Comparison of ENCODE assay signal across 8 cellular contexts in the genomic region with DNA sequence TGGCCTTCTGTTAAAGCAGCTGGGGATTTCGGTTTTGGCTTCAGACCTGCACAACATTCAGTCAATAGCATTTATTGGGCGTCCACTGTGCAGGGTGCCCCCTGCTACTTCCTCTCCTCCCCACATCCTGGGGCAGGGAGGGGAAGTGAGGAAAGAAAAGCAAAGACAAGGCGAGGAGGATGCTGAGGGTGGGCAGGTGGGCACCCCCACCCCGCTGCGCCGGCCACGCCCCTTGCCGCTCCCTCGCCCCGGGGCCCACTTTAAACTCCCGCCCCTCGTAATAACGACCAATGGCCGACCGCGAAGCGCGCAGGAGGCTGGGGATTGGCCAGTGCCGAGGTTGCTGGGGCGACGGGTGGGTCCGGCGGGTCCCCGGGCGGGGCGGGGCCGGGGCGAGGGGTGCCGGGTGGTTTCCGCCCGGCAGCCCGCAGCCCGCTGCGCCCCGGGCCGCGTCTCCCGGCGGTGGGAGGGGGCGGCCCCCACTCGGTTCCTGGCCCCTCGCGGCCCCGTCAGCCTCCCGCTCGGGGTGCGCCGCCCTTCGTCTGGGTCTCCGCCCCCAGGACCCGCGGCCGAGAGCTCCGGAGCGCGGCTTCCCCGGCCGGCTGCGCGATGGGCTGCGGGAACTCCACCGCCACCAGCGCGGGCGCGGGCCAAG. TPM values are rescaled to one million over a fixed set of nuclear protein-coding genes. Genes with fewer than 3 reads are reported as not detected.
A peak's percentile ranks its signal among the peaks of the same experiment; 100 is the strongest.
DNase-seq lines count a peak whose midpoint lies in the region; ATAC-seq, FAIRE-seq and TF ChIP-seq lines count a peak whose summit lies in the region.

C12orf75 (plus strand) TSS at position 409 of the 655 bp plus-strand sequence; CDS start at position 610, 201 bp downstream.

- peaks cover 30% of the 10 kb centered on the region for H3K36me3 Mint-ChIP-seq in activated CD4-positive, alpha-beta T cell treated with anti-CD3 and anti-CD28 coated beads, Interleukin-2, amount 10 ng/mL, durations not matched to agents 7 days and 5 days (ENCODE audit: low read depth)
- no peaks in the 10 kb centered on the region for H3K36me3 Mint-ChIP-seq in dendritic cell treated with granulocyte-macrophage colony-stimulating factor and Interleukin-4, amounts not matched to agents 40 ng/mL and 50 ng/mL, for 4 days (ENCODE audit: low read depth)

- H3K27me3 ChIP-seq in BLaER1 treated with 17β-estradiol and CSF1 and Interleukin-3, amounts not matched to agents 10 nM and 100 nM: no peaks in the 10 kb centered on the region
- no peaks in the 10 kb centered on the region for H3K27me3 ChIP-seq in HepG2 (ENCODE audit: control insufficient read depth in 1 of 2, insufficient read depth in 2 of 2, low read length in 2 of 2)

- CTCF ChIA-PET in activated CD4-positive, alpha-beta T cell treated with anti-CD3 and anti-CD28 coated beads, Interleukin-2, amount 10 ng/mL, durations not matched to agents 7 days and 5 days (lab: Charles Lee): interaction anchor here (1.1 to 1.7 kb wide), 3 partner anchors 20 to 95 kb away, joined by 3 to 5 read pairs (median 4); partner anchors contain the start of gene APPL2
- CTCF ChIA-PET in HepG2 (lab: Yijun Ruan, JAX; ENCODE audit: low intra/inter-chr PET ratio, low total read pairs): no interaction called here

- peak within 1 kb of the TSS; percentile 67 to 92 (median 83) for H3K4me3 ChIP-seq in BLaER1 treated with 17β-estradiol and CSF1 and Interleukin-3, amounts not matched to agents 10 nM and 100 nM
- H3K4me3 ChIP-seq in HepG2 (replicated peaks in 1 of 3; ENCODE audit: insufficient read depth in 1 of 3, low read depth in 2 of 3, low read length in 3 of 3): peak within 1 kb of the TSS; percentile 73 to 81 (median 81)

- H3K9me3 Mint-ChIP-seq in activated CD4-positive, alpha-beta T cell treated with anti-CD3 and anti-CD28 coated beads, Interleukin-2, amount 10 ng/mL, durations not matched to agents 7 days and 5 days: no peaks in the 10 kb centered on the region
- H3K9me3 Mint-ChIP-seq in dendritic cell treated with granulocyte-macrophage colony-stimulating factor and Interleukin-4, amounts not matched to agents 40 ng/mL and 50 ng/mL, for 4 days: no peaks in the 10 kb centered on the region

- POLR2A ChIA-PET in activated CD4-positive, alpha-beta T cell treated with anti-CD3 and anti-CD28 coated beads, Interleukin-2, amount 10 ng/mL, durations not matched to agents 7 days and 5 days (lab: Charles Lee): interaction anchor here (0.6 kb wide), 1 partner anchor 26 kb away, joined by 3 read pairs; no protein-coding TSS in a partner anchor
- POLR2A ChIA-PET in HepG2 (lab: Yijun Ruan, JAX): interaction anchor here (1.0 to 2.6 kb wide), 3 partner anchors 11 to 94 kb away, joined by 3 to 9 read pairs (median 3); partner anchors contain the start of gene APPL2

- peaks cover 0 to 9% (median 0%) of the 10 kb centered on the region in 11 experiments; a peak in 3 of 22 replicates for H3K36me3 ChIP-seq in BLaER1 treated with 17β-estradiol and CSF1 and Interleukin-3, amounts not matched to agents 10 nM and 100 nM
- H3K36me3 ChIP-seq in HepG2 (replicated peaks in 1 of 2; ENCODE audit: control insufficient read depth in 1 of 2, insufficient read depth in 2 of 2, low read length in 2 of 2): no peaks in the 10 kb centered on the region

- H3K4me1 Mint-ChIP-seq in activated CD4-positive, alpha-beta T cell treated with anti-CD3 and anti-CD28 coated beads, Interleukin-2, amount 10 ng/mL, durations not matched to agents 7 days and 5 days: peaks cover 81% of the 10 kb centered on the region
- peaks cover 22% of the 10 kb centered on the region for H3K4me1 Mint-ChIP-seq in dendritic cell treated with granulocyte-macrophage colony-stimulating factor and Interleukin-4, amounts not matched to agents 40 ng/mL and 50 ng/mL, for 4 days (ENCODE audit: low read depth)

- no peaks in the 10 kb centered on the region for H4K20me1 ChIP-seq in BLaER1 treated with 17β-estradiol and CSF1 and Interleukin-3, amounts not matched to agents 10 nM and 100 nM
- H4K20me1 ChIP-seq in HepG2 (ENCODE audit: insufficient read depth, low read length): no peaks in the 10 kb centered on the region

- TF ChIP-seq EP300 in HepG2 (IDR thresholded peaks at IDR 0.05; ENCODE audit: low read depth in 2 of 2, low read length in 2 of 2): no peak
- TF ChIP-seq EP300 in HepG2 (CRISPR knock-in tag; IDR thresholded peaks at IDR 0.05; ENCODE audit: borderline replicate concordance): no peak

- no peak for TF ChIP-seq POLR2A in HepG2 (IDR thresholded peaks at IDR 0.05; ENCODE audit: insufficient read depth in 1 of 2, low read depth in 2 of 2, low read length in 2 of 2)

- peaks cover 45 to 85% (median 82%) of the 10 kb centered on the region in 10 experiments for H3K4me1 ChIP-seq in BLaER1 treated with 17β-estradiol and CSF1 and Interleukin-3, amounts not matched to agents 10 nM and 100 nM
- peaks cover 18% of the 10 kb centered on the region for H3K4me1 ChIP-seq in HepG2 (ENCODE audit: insufficient read depth, low read length)

- H3K79me2 ChIP-seq in HepG2 (ENCODE audit: insufficient read depth, low read length): no peaks in the 10 kb centered on the region

- peak within 1 kb of the TSS; percentile 89 for H3K4me3 Mint-ChIP-seq in activated CD4-positive, alpha-beta T cell treated with anti-CD3 and anti-CD28 coated beads, Interleukin-2, amount 10 ng/mL, durations not matched to agents 7 days and 5 days
- H3K4me3 Mint-ChIP-seq in dendritic cell treated with granulocyte-macrophage colony-stimulating factor and Interleukin-4, amounts not matched to agents 40 ng/mL and 50 ng/mL, for 4 days: peak within 1 kb of the TSS; percentile 80

- H3K27me3 Mint-ChIP-seq in activated CD4-positive, alpha-beta T cell treated with anti-CD3 and anti-CD28 coated beads, Interleukin-2, amount 10 ng/mL, durations not matched to agents 7 days and 5 days: no peaks in the 10 kb centered on the region
- H3K27me3 Mint-ChIP-seq in dendritic cell treated with granulocyte-macrophage colony-stimulating factor and Interleukin-4, amounts not matched to agents 40 ng/mL and 50 ng/mL, for 4 days: peaks cover 13% of the 10 kb centered on the region

- FAIRE-seq in HepG2 (lab: Jason Lieb, UNC): no peak

- no peaks in the 10 kb centered on the region for H3K9me3 ChIP-seq in BLaER1 treated with 17β-estradiol and CSF1 and Interleukin-3, amounts not matched to agents 10 nM and 100 nM (replicated peaks in 1 of 11)
- no peaks in the 10 kb centered on the region for H3K9me3 ChIP-seq in HepG2 (ENCODE audit: low read length)

- intact Hi-C loops in dendritic cell treated with granulocyte-macrophage colony-stimulating factor and Interleukin-4, amounts not matched to agents 40 ng/mL and 50 ng/mL, for 4 days (cut with micrococcal nuclease): no loop called here
- intact Hi-C loops in HepG2 (cut with micrococcal nuclease; ENCODE audit: unreplicated experiment): loop anchor here (5.0 kb wide), 1 partner anchor 98 kb away; no protein-coding TSS in a partner anchor

- peak within 1 kb of the TSS; percentile 69 to 86 (median 83) for H3K9ac ChIP-seq in BLaER1 treated with 17β-estradiol and CSF1 and Interleukin-3, amounts not matched to agents 10 nM and 100 nM
- H3K9ac ChIP-seq in HepG2 (ENCODE audit: insufficient read depth, low read depth, low read length): peak within 1 kb of the TSS; percentile 56

- H2AFZ ChIP-seq in HepG2 (ENCODE audit: low read length): peak within 1 kb of the TSS; percentile 86

- peak; percentile 90 for ATAC-seq in GM19324 (IDR thresholded peaks at IDR 0.05; ENCODE audit: low FRiP score, unreplicated experiment)
- ATAC-seq in HG03442 (IDR thresholded peaks at IDR 0.05; ENCODE audit: unreplicated experiment): peak; percentile 82
- ATAC-seq in HepG2: peak; percentile 96

- H3K27ac Mint-ChIP-seq in activated CD4-positive, alpha-beta T cell treated with anti-CD3 and anti-CD28 coated beads, Interleukin-2, amount 10 ng/mL, durations not matched to agents 7 days and 5 days: peak within 1 kb of the TSS; percentile 91
- H3K27ac Mint-ChIP-seq in dendritic cell treated with granulocyte-macrophage colony-stimulating factor and Interleukin-4, amounts not matched to agents 40 ng/mL and 50 ng/mL, for 4 days: peak within 1 kb of the TSS; percentile 61

- BruUV-seq in HepG2 (replicated peaks; lab: Mats Ljungman, UMichigan): no TSS peak

- in situ Hi-C loops in HepG2 (cut with HindIII; ENCODE audit: extremely low pct_ligation_motif_present, low pct_unique_long_range_greater_than_20kb): no loop called here

- DNase-seq in NCI-H524 (lab: John Stamatoyannopoulos, UW): peak; percentile 72 to 79
- DNase-seq in activated CD4-positive, alpha-beta T cell treated with anti-CD3 and anti-CD28 coated beads, Interleukin-2, amount 10 ng/mL, durations not matched to agents 7 days and 5 days: peak; percentile 92
- peak; percentile 67 for DNase-seq in HepG2 (ENCODE audit: low spot score)
- peak; percentile 81 for DNase-seq in stimulated activated CD4-positive, alpha-beta T cell treated with anti-CD3 and anti-CD28 coated beads, Interleukin-4, amount 100 ng/mL, for 1 hour

- TF ChIP-seq RAD21 in HepG2 (CRISPR knock-in tag; IDR thresholded peaks at IDR 0.05): no peak

- 0% methylated on average over 2 of the region's 66 CpGs for WGBS in HepG2 (ENCODE audit: low lambda C conversion rate)

- no peak for TF ChIP-seq CTCF in HepG2 (CRISPR knock-in tag; IDR thresholded peaks at IDR 0.05)

- H3K4me2 ChIP-seq in BLaER1 treated with 17β-estradiol and CSF1 and Interleukin-3, amounts not matched to agents 10 nM and 100 nM: peak within 1 kb of the TSS; percentile 85 to 96 (median 91)
- H3K4me2 ChIP-seq in HepG2 (ENCODE audit: low read depth, low read length): peak within 1 kb of the TSS; percentile 95

- H3K27ac ChIP-seq in BLaER1 treated with 17β-estradiol and CSF1 and Interleukin-3, amounts not matched to agents 10 nM and 100 nM: peak within 1 kb of the TSS in 10 of 11 experiments; percentile 43 to 86 (median 78); a peak in 19 of 22 replicates
- no peak within 1 kb of the TSS for H3K27ac ChIP-seq in HepG2 (ENCODE audit: extremely low read length, insufficient read depth, low read length)

RNA-seq across cellular contexts. Expression of gene C12orf75, which starts in this region (rescaled TPM):
- total RNA-seq in activated CD4-positive, alpha-beta T cell treated with anti-CD3 and anti-CD28 coated beads, Interleukin-2, amount 10 ng/mL, durations not matched to agents 7 days and 5 days: 100 to 1,000 TPM; 160 to 210 TPM
- total RNA-seq in HepG2 (2016; rRNA removed; fragmentation: Illumina TruSeq; extraction: Trizol): 10.1 and 16.1 TPM in 2 replicates
- 71.1 and 82.2 TPM in 2 replicates for total RNA-seq in HepG2 (2016; cell fraction: cytosol; rRNA removed; fragmentation: Illumina TruSeq; extraction: Trizol; ENCODE audit: low read depth)
- total RNA-seq in HepG2 (2016; cell fraction: insoluble cytoplasmic fraction; rRNA removed; fragmentation: Illumina TruSeq; extraction: Trizol): 8.9 and 15.8 TPM in 2 replicates
- total RNA-seq in HepG2 (2016; cell fraction: membrane; rRNA removed; fragmentation: Illumina TruSeq; extraction: Trizol): 64.7 and 80.3 TPM in 2 replicates
- 6.3 and 7.4 TPM in 2 replicates for total RNA-seq in HepG2 (2016; cell fraction: nucleus; rRNA removed; fragmentation: Illumina TruSeq; extraction: Trizol)
- polyA plus RNA-seq in HepG2 (2011; rRNA removed): 13.2 and 19.8 TPM in 2 replicates
- 8.5 and 10.3 TPM in 2 replicates for polyA plus RNA-seq in HepG2 (2011; cell fraction: cytosol; rRNA removed)
- polyA plus RNA-seq in HepG2 (2011; cell fraction: nucleus; rRNA removed): 2.6 and 4.3 TPM in 2 replicates
- polyA plus RNA-seq in HepG2 (2012): 8.8 and 19.4 TPM in 2 replicates
- 130 and 134 TPM in 2 replicates for polyA plus RNA-seq in HepG2 (2016; cell fraction: cytosol; fragmentation: Illumina TruSeq; extraction: Trizol; ENCODE audit: low read depth)
- 14.7 and 17.0 TPM in 2 replicates for polyA plus RNA-seq in HepG2 (2016; cell fraction: insoluble cytoplasmic fraction; fragmentation: Illumina TruSeq; extraction: Trizol; ENCODE audit: low read depth)
- polyA plus RNA-seq in HepG2 (2016; cell fraction: membrane; fragmentation: Illumina TruSeq; extraction: Trizol; ENCODE audit: low read depth): 83.7 and 94.5 TPM in 2 replicates
- polyA plus RNA-seq in HepG2 (2016; cell fraction: nucleus; fragmentation: Illumina TruSeq; extraction: Trizol; ENCODE audit: insufficient read depth, low read depth): 9.2 and 11.9 TPM in 2 replicates
- 1.1 and 5.6 TPM in 2 replicates for polyA minus RNA-seq in HepG2 (2011; rRNA and poly(A)+ RNA removed; ENCODE audit: low replicate concordance)
- 3.3 and 8.6 TPM in 2 replicates for polyA minus RNA-seq in HepG2 (2011; cell fraction: cytosol; rRNA and poly(A)+ RNA removed)
- 5.2 and 6.8 TPM in 2 replicates for polyA minus RNA-seq in HepG2 (2011; cell fraction: nucleus; rRNA and poly(A)+ RNA removed)
